33 cellular contexts compared by ENCODE assay signal in the genomic region with DNA sequence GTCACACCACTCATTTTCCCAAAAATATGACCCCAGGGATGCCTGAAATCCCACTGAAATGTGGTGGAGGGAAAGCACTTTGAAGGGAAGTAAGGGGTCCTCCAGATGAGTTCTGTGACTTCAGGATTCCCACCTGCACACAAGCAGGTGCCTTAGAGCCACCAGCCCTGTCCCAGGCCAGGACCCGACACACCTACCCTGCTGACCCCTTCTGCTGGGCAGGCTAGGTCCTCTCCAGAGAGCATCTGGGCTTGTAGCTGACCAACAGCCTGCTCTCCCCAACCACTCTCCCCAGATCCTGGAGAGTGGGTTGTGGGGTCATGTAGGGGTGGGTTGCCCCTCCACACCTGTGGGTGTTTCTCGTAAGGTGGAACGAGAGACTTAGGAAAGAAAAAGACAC. TPM values are rescaled to one million over a fixed set of nuclear protein-coding genes. Genes with fewer than 3 reads are reported as not detected.
"Had no signal": no experiment of that assay in that cellular context is flagged by ENCODE, and none has a peak within 500 bp of the region (broad histone marks: within the 10 kb centered on the region; RNA-seq: fewer than 3 reads in every experiment).

No MANE protein-coding gene starts in this region.

- H3K4me2 ChIP-seq: smooth muscle cell had no signal

- H3K27me3 Mint-ChIP-seq: activated naive CD8-positive, alpha-beta T cell treated with anti-CD3 and anti-CD28 coated beads for 36 hours; stimulated activated memory B cell treated with anti-CD40 and anti-IgM and Interleukin-4, amounts not matched to agents 10 μg/mL and 1 μg/mL and 100 μg/mL, for 72 hours; stimulated activated naive CD8-positive, alpha-beta T cell treated with anti-CD3 and anti-CD28 coated beads, Interleukin-15, amount 100 ng/mL, for 72 hours had no signal

- H3K4me3 Mint-ChIP-seq: activated naive CD4-positive, alpha-beta T cell treated with anti-CD3 and anti-CD28 coated beads for 36 hours; activated naive CD8-positive, alpha-beta T cell treated with anti-CD3 and anti-CD28 coated beads for 36 hours; nephron progenitor cell; stimulated activated memory B cell treated with anti-CD40 and anti-IgM and Interleukin-4, amounts not matched to agents 10 μg/mL and 1 μg/mL and 100 μg/mL, for 72 hours; stimulated activated naive CD8-positive, alpha-beta T cell treated with anti-CD3 and anti-CD28 coated beads, Interleukin-15, amount 100 ng/mL, for 72 hours; T-helper 1 cell treated with Interleukin-12 subunit alpha and Interleukin-12 subunit beta and Interleukin-4 antibody, amounts not matched to agents 30 μg/mL and 1 μg/mL, for 36 hours had no signal

- H3K4me1 Mint-ChIP-seq: stimulated activated memory B cell treated with anti-CD40 and anti-IgM and Interleukin-4, amounts not matched to agents 10 μg/mL and 1 μg/mL and 100 μg/mL, for 72 hours; stimulated activated naive CD8-positive, alpha-beta T cell treated with anti-CD3 and anti-CD28 coated beads, Interleukin-15, amount 100 ng/mL, for 72 hours had no signal

- H3K36me3 ChIP-seq: adrenal gland, left lung, ovary, thyroid gland, upper lobe of left lung had no signal

- H3K36me3 Mint-ChIP-seq: activated naive CD8-positive, alpha-beta T cell treated with anti-CD3 and anti-CD28 coated beads for 36 hours; stimulated activated memory B cell treated with anti-CD40 and anti-IgM and Interleukin-4, amounts not matched to agents 10 μg/mL and 1 μg/mL and 100 μg/mL, for 72 hours had no signal

- H3K4me3 ChIP-seq: adrenal gland, left lung, lung, ovary, psoas muscle, smooth muscle cell, thyroid gland, upper lobe of left lung had no signal

- H3K4me1 ChIP-seq: adrenal gland, left lung, psoas muscle, thyroid gland, upper lobe of left lung had no signal

- H3K27ac ChIP-seq: adrenal gland, left lung, ovary, psoas muscle, thyroid gland, upper lobe of left lung, VCaP had no signal

- H3K27me3 ChIP-seq: adrenal gland, left lung, ovary, thyroid gland, upper lobe of left lung had no signal

- H3K27ac Mint-ChIP-seq: activated naive CD4-positive, alpha-beta T cell treated with anti-CD3 and anti-CD28 coated beads for 36 hours; activated naive CD8-positive, alpha-beta T cell treated with anti-CD3 and anti-CD28 coated beads for 36 hours; nephron progenitor cell; stimulated activated memory B cell treated with anti-CD40 and anti-IgM and Interleukin-4, amounts not matched to agents 10 μg/mL and 1 μg/mL and 100 μg/mL, for 72 hours; stimulated activated naive CD8-positive, alpha-beta T cell treated with anti-CD3 and anti-CD28 coated beads, Interleukin-15, amount 100 ng/mL, for 72 hours; T-helper 1 cell treated with Interleukin-12 subunit alpha and Interleukin-12 subunit beta and Interleukin-4 antibody, amounts not matched to agents 30 μg/mL and 1 μg/mL, for 36 hours had no signal

- DNase-seq: activated CD4-positive, alpha-beta T cell treated with anti-CD3 and anti-CD28 coated beads for 48 hours; activated CD4-positive, alpha-beta T cell treated with anti-CD3 and anti-CD28 coated beads, Interleukin-2, amount 50 U/mL, for 48 hours; activated CD8-positive, alpha-beta memory T cell treated with anti-CD3 and anti-CD28 coated beads for 24 hours; activated effector memory CD4-positive, alpha-beta T cell treated with anti-CD3 and anti-CD28 coated beads, Interleukin-2, amount 50 U/mL, for 16 hours; activated naive CD4-positive, alpha-beta T cell treated with anti-CD3 and anti-CD28 coated beads for 36 hours; activated naive CD8-positive, alpha-beta T cell treated with anti-CD3 and anti-CD28 coated beads for 36 hours; adrenal gland; caudate nucleus; cortex of kidney; foreskin fibroblast; head of caudate nucleus; hypothalamus; left lung; nephron progenitor cell; ovary; psoas muscle; stimulated activated CD4-positive, alpha-beta T cell treated with anti-CD3 and anti-CD28 coated beads, Interleukin-1b, Interleukin-23, amount 100 ng/mL, for 48 hours; stimulated activated CD4-positive, alpha-beta T cell treated with anti-CD3 and anti-CD28 coated beads, Interleukin-4, amount 100 ng/mL, for 4 hours; stimulated activated CD8-positive, alpha-beta memory T cell treated with anti-CD3 and anti-CD28 coated beads, Interleukin-4, amount 100 ng/mL, for 48 hours; stimulated activated naive CD8-positive, alpha-beta T cell treated with anti-CD3 and anti-CD28 coated beads, Interleukin-15, amount 100 ng/mL, for 72 hours; substantia nigra; T-helper 9 cell; thyroid gland; upper lobe of left lung had no signal

- H3K9me3 Mint-ChIP-seq: activated naive CD4-positive, alpha-beta T cell treated with anti-CD3 and anti-CD28 coated beads for 36 hours; activated naive CD8-positive, alpha-beta T cell treated with anti-CD3 and anti-CD28 coated beads for 36 hours; nephron progenitor cell; stimulated activated memory B cell treated with anti-CD40 and anti-IgM and Interleukin-4, amounts not matched to agents 10 μg/mL and 1 μg/mL and 100 μg/mL, for 72 hours; stimulated activated naive CD8-positive, alpha-beta T cell treated with anti-CD3 and anti-CD28 coated beads, Interleukin-15, amount 100 ng/mL, for 72 hours; T-helper 1 cell treated with Interleukin-12 subunit alpha and Interleukin-12 subunit beta and Interleukin-4 antibody, amounts not matched to agents 30 μg/mL and 1 μg/mL, for 36 hours had no signal

- FAIRE-seq: islet of Langerhans, TTC549 had no signal

- ATAC-seq: activated CD4-positive, CD25-positive, alpha-beta regulatory T cell treated with anti-CD3 and anti-CD28 coated beads, Interleukin-2, amount 50 U/mL, for 24 hours; esophagus mucosa; left lung; psoas muscle; stimulated activated memory B cell treated with anti-CD40 and anti-IgM and Interleukin-4, amounts not matched to agents 10 μg/mL and 1 μg/mL and 100 μg/mL, for 72 hours; stimulated activated naive CD8-positive, alpha-beta T cell treated with anti-CD3 and anti-CD28 coated beads, Interleukin-15, amount 100 ng/mL, for 72 hours had no signal

- H3K9me3 ChIP-seq: adrenal gland, left lung, ovary, psoas muscle, thyroid gland, upper lobe of left lung had no signal

RNA-seq across cellular contexts. Expression of a gene that starts 14.9 kb away (rescaled TPM):
- total RNA-seq: activated naive CD4-positive, alpha-beta T cell treated with anti-CD3 and anti-CD28 coated beads for 36 hours; activated naive CD8-positive, alpha-beta T cell treated with anti-CD3 and anti-CD28 coated beads for 36 hours had no signal
